Comparison of ENCODE assay signal across 14 cellular contexts in the genomic region with DNA sequence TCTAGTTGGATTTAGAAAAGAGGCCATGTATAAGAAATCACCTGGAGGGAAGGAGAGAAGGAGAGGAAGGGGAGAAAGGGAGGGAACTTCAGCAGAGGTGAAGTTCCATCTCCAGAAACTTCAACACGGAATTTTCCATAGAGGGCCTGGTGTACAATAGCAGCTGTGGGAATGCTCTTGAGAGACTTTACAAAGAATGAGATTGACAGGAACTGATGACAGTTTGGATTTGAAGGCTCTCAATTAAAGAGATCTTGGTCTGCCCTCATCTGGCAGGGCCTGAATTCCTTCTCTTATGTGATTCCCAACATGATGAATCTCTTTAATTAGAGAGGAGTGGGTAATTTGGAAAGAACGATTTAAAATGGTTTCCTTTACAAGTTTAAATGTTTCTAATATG.
DNase-seq lines count a peak whose midpoint lies in the region; TF ChIP-seq lines count a peak whose summit lies in the region.
"Had no signal": no experiment of that assay in that cellular context is flagged by ENCODE, and none has a peak within 500 bp of the region (broad histone marks: within the 10 kb centered on the region; RNA-seq: fewer than 3 reads in every experiment).

No MANE protein-coding gene starts in this region.

- POLR2A ChIA-PET in Caco-2 (lab: Charles Lee): no interaction called here

- intact Hi-C loops in Caco-2 (cut with micrococcal nuclease; ENCODE audit: unreplicated experiment): loop anchor here (2.0 kb wide), 1 partner anchor 122 kb away; no protein-coding TSS in a partner anchor

- H3K27me3 Mint-ChIP-seq in Caco-2 (ENCODE audit: insufficient read depth, unreplicated experiment): no peaks in the 10 kb centered on the region

- no peaks in the 10 kb centered on the region for H3K9me3 ChIP-seq in Caco-2
- H3K9me3 ChIP-seq in mesodermal cell (ENCODE audit: control insufficient read depth, low read length): no peaks in the 10 kb centered on the region
- H3K9me3 ChIP-seq: ovary had no signal

- DNase-seq in Ammon's horn (ENCODE audit: low spot score) (peak; percentile 21), Caco-2 (no peak), NCI-H526 (lab: John Stamatoyannopoulos, UW) (peak; percentile 38 to 52), coronary artery (ENCODE audit: low spot score) (no peak), HuH-7 (ENCODE audit: low spot score) (no peak), OCI-M1 (lab: John Stamatoyannopoulos, UW) (no peak)
- DNase-seq: activated CD4-positive, alpha-beta T cell treated with anti-CD3 and anti-CD28 coated beads for 4 hours; activated gamma-delta T cell; NCI-H1436 treated with DMSO at 0.1 percent for 48 hours; ovary; stimulated activated CD4-positive, alpha-beta T cell treated with anti-CD3 and anti-CD28 coated beads, Interleukin-2, amount 100 ng/mL, for 24 hours had no signal

- no peaks in the 10 kb centered on the region for H3K9me3 Mint-ChIP-seq in Caco-2 (ENCODE audit: unreplicated experiment)

- no peak for TF ChIP-seq CTCF in Caco-2 (IDR thresholded peaks at IDR 0.05; ENCODE audit: insufficient read depth in 1 of 2, low read depth in 1 of 2, low read length in 1 of 2, severe bottlenecking in 1 of 2, unreplicated experiment in 1 of 2)
- TF ChIP-seq CTCF in coronary artery (IDR thresholded peaks at IDR 0.05): no peak

- no peaks in the 10 kb centered on the region for H3K4me1 Mint-ChIP-seq in Caco-2 (ENCODE audit: low read depth, unreplicated experiment)

- H3K36me3 ChIP-seq in Caco-2 (ENCODE audit: control insufficient read depth, insufficient read depth, low read length) (no peaks in the 10 kb centered on the region; the same call in 1 of the 2 replicates), mesodermal cell (ENCODE audit: control insufficient read depth, insufficient read depth, low read length) (no peaks in the 10 kb centered on the region)
- H3K36me3 ChIP-seq: ovary had no signal

- no TSS peak for BruUV-seq in Caco-2 (replicated peaks; lab: Mats Ljungman, UMichigan)

- H3K27me3 ChIP-seq in Caco-2 (replicated peaks; ENCODE audit: control insufficient read depth, insufficient read depth, low read length): no peaks in the 10 kb centered on the region
- H3K27me3 ChIP-seq: ovary had no signal

- WGBS in mesodermal cell (ENCODE audit: insufficient coverage in 2 of 2), 2 experiments: 100% methylated on average over 1 of the region's 2 CpGs

- H3K4me1 ChIP-seq in Caco-2 (peaks cover 36% of the 10 kb centered on the region), mesodermal cell (ENCODE audit: control insufficient read depth, insufficient read depth, low read length, poor library complexity, severe bottlenecking) (peaks cover 3% of the 10 kb centered on the region)

- H3K36me3 Mint-ChIP-seq in Caco-2 (ENCODE audit: insufficient read depth, unreplicated experiment): no peaks in the 10 kb centered on the region

- peak overlapping the region; percentile 24 for H3K27ac ChIP-seq in mesodermal cell (ENCODE audit: low read depth, low read length, severe bottlenecking)
- no peak overlapping the region for H3K27ac ChIP-seq in coronary artery
- H3K27ac ChIP-seq: GM23248, ovary, RWPE1 had no signal

- no peak overlapping the region for H3K4me3 ChIP-seq in Caco-2 (ENCODE audit: low read depth, low read length)
- no peak overlapping the region for H3K4me3 ChIP-seq in mesodermal cell (ENCODE audit: extremely low read depth, insufficient read depth, low read length, poor library complexity, severe bottlenecking)
- no peak overlapping the region for H3K4me3 ChIP-seq in coronary artery
- H3K4me3 ChIP-seq: GM23248, ovary had no signal

- H3K4me3 Mint-ChIP-seq in Caco-2 (ENCODE audit: unreplicated experiment): no peak overlapping the region

- CTCF ChIA-PET in Caco-2 (lab: Charles Lee): interaction anchor here (1.2 kb wide), 1 partner anchor 122 kb away, joined by 3 read pairs; no protein-coding TSS in a partner anchor

- H3K27ac Mint-ChIP-seq in Caco-2 (ENCODE audit: unreplicated experiment): peak overlapping the region; percentile 27

Comparison
In these comparisons a context has a peak if more than half of its experiments do, and no peak if none do; other contexts are left out.
1. DNase-seq: peak in Ammon's horn (single experiment) and NCI-H526 (2 of 2); none in Caco-2 (0 of 2), coronary artery (single experiment), HuH-7 (single experiment) and OCI-M1 (single experiment).